ENCODE assay signal across 9 cellular contexts in the genomic region with DNA sequence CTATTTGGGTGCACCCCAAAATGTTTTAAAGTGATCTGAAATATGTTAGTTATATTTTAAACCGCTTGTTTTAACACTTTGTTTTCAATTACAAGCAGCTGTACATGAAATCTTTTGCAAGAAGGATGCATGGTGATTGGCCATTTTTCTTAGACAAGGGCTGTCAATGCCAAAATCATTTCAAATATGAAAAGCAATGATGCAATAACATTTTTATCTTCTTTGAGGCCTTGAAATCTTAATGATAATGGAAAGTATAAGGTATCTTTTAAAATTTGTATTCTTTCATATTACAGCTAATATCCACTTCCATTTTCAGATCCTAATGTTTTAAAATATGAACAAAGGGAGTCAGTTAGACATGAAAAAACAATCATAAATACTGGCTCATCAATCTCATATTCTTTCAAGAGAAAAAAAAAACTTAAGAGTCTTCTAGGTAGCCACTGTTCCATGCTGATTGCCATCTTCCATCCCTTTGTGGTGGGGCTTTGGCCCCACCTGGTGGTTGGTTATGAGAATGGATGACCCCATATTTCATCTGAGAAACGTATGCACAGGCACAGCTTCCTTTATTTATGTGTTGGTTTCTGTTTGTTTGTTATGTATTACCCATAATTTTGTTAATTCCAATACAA.
DNase-seq lines count a peak whose midpoint lies in the region; ATAC-seq, FAIRE-seq and TF ChIP-seq lines count a peak whose summit lies in the region.
"Had no signal": no experiment of that assay in that cellular context is flagged by ENCODE, and none has a peak within 500 bp of the region (broad histone marks: within the 10 kb centered on the region; RNA-seq: fewer than 3 reads in every experiment).

No MANE protein-coding gene starts in this region.

- H2BK5ac ChIP-seq in IMR-90 (ENCODE audit: low read depth, low read length, poor library complexity, severe bottlenecking), result no peak overlapping the region
- no peak overlapping the region for H2BK5ac ChIP-seq in H1 (ENCODE audit: low read depth, low read length)

- H3K18ac ChIP-seq in IMR-90 (ENCODE audit: low read depth, low read length) (no peak overlapping the region), H1 (ENCODE audit: extremely low read depth, low read length) (no peak overlapping the region)

- peak; percentile 75 for DNase-seq in A673 (ENCODE audit: low spot score)
- peak; percentile 28 for DNase-seq in GDM1 (lab: John Stamatoyannopoulos, UW)
- DNase-seq in GM23338 (ENCODE audit: low spot score), result peak; percentile 64
- DNase-seq in IMR-90, result peak; percentile 9
- peak in 1 of 3 donors; percentile 45 for DNase-seq in Peyer's patch
- DNase-seq in H1 (ENCODE audit: low read depth in 1 of 2, low spot score in 2 of 2), result peak; percentile 31 to 74
- no peak for DNase-seq in mesenteric fat pad (ENCODE audit: low spot score)

- TF ChIP-seq POLR2A in IMR-90 (IDR thresholded peaks at IDR 0.05; ENCODE audit: low read depth, low read length) (no peak), Peyer's patch (IDR thresholded peaks at IDR 0.05) (no peak), H1 (IDR thresholded peaks at IDR 0.05; ENCODE audit: control extremely low read depth in 1 of 2, low read depth in 2 of 2, low read length in 2 of 2) (no peak)

- no peaks in the 10 kb centered on the region for H3K36me3 ChIP-seq in A673 (ENCODE audit: insufficient read depth, low read length, poor library complexity, severe bottlenecking)
- no peaks in the 10 kb centered on the region for H3K36me3 ChIP-seq in GM23338 (ENCODE audit: insufficient read depth)
- no peaks in the 10 kb centered on the region for H3K36me3 ChIP-seq in IMR-90 (ENCODE audit: control insufficient read depth, insufficient read depth, low read length)
- no peaks in the 10 kb centered on the region for H3K36me3 ChIP-seq in Peyer's patch
- H3K36me3 ChIP-seq in H1 (ENCODE audit: control insufficient read depth in 2 of 4, insufficient read depth in 4 of 4, low read length in 3 of 4), result no peaks in the 10 kb centered on the region
- no peaks in the 10 kb centered on the region for H3K36me3 ChIP-seq in neural cell (ENCODE audit: insufficient read depth, low read length)
- H3K36me3 ChIP-seq: SJSA1 had no signal

- H3F3A ChIP-seq in GM23338 (replicated peaks; ENCODE audit: low read depth) (no peaks in the 10 kb centered on the region), neural cell (ENCODE audit: insufficient read depth, low read length, poor library complexity, severe bottlenecking) (no peaks in the 10 kb centered on the region)

- no peaks in the 10 kb centered on the region for H3K9me3 Mint-ChIP-seq in GM23338

- no peak overlapping the region for H2BK12ac ChIP-seq in H1 (ENCODE audit: low read depth, low read length)

- no peaks in the 10 kb centered on the region; the same call in 1 of the 2 replicates for H3K23me2 ChIP-seq in H1 (ENCODE audit: low read depth, low read length)

- TF ChIP-seq CTCF in A673 (conservative IDR thresholded peaks at IDR 0.05; ENCODE audit: low read depth, low read length) (peak; percentile 81), GM23338 (conservative IDR thresholded peaks at IDR 0.05; ENCODE audit: low read depth in 2 of 2) (peak; percentile 90 to 94), IMR-90 (conservative IDR thresholded peaks at IDR 0.05; ENCODE audit: low read depth, low read length) (peak; percentile 54), Peyer's patch (IDR thresholded peaks at IDR 0.05) (peak in 4 of 6 experiments; percentile 23 to 42 (median 37)), H1 (IDR thresholded peaks at IDR 0.05; ENCODE audit: control extremely low read depth in 1 of 3, insufficient read depth in 1 of 3, low read depth in 1 of 3, low read length in 3 of 3) (peak; percentile 43 to 72 (median 65)), neural cell (IDR thresholded peaks at IDR 0.05; ENCODE audit: poor library complexity, severe bottlenecking) (peak; percentile 71)

- H3K14ac ChIP-seq in IMR-90 (replicated peaks; ENCODE audit: low read depth, low read length) (no peak overlapping the region), H1 (ENCODE audit: insufficient read length) (no peak overlapping the region)

- H3K4ac ChIP-seq in IMR-90 (ENCODE audit: low read depth, low read length) (no peak overlapping the region), H1 (replicated peaks; ENCODE audit: insufficient read length, low read depth, low read length) (no peak overlapping the region)

- H2BK120ac ChIP-seq in IMR-90 (ENCODE audit: low read depth, low read length) (no peak overlapping the region), H1 (replicated peaks; ENCODE audit: low read depth, low read length) (no peak overlapping the region)

- in situ Hi-C loops in IMR-90 (cut with MboI; ENCODE audit: low sequenced_read_pairs), result no loop called here

- no peaks in the 10 kb centered on the region for H3K9me3 ChIP-seq in A673 (ENCODE audit: low read depth, low read length, poor library complexity, severe bottlenecking)
- H3K9me3 ChIP-seq in IMR-90 (ENCODE audit: control insufficient read depth, insufficient read depth, low read length), result no peaks in the 10 kb centered on the region
- H3K9me3 ChIP-seq in Peyer's patch, result no peaks in the 10 kb centered on the region
- no peaks in the 10 kb centered on the region for H3K9me3 ChIP-seq in H1 (ENCODE audit: insufficient read depth in 2 of 2, low read depth in 1 of 2, low read length in 1 of 2)
- H3K9me3 ChIP-seq in neural cell (ENCODE audit: low read length), result no peaks in the 10 kb centered on the region
- H3K9me3 ChIP-seq: SJSA1 had no signal

- FAIRE-seq in H1 (lab: Jason Lieb, UNC), result peak; percentile 87

- TF ChIP-seq EP300 in H1 (IDR thresholded peaks at IDR 0.05; ENCODE audit: borderline replicate concordance in 1 of 2, low read depth in 2 of 2, low read length in 2 of 2) (no peak), neural cell (conservative IDR thresholded peaks at IDR 0.05; ENCODE audit: poor library complexity, severe bottlenecking) (no peak)

- no CpG with 5 or more reads among the region's 2 CpGs for WGBS in IMR-90 (ENCODE audit: extremely low coverage in 2 of 2, insufficient read length in 1 of 2), 2 experiments
- WGBS in H1 (ENCODE audit: extremely low coverage in 1 of 2, insufficient coverage in 1 of 2, insufficient read length in 1 of 2, insufficient replicate concordance in 2 of 2, low coverage in 1 of 2, low lambda C conversion rate in 2 of 2, missing lambda C conversion rate in 1 of 2), 2 experiments, result 58% methylated on average over 2 of the region's 2 CpGs; no CpG with 5 or more reads in 1 of the 2 experiments

- H2BK20ac ChIP-seq in IMR-90 (ENCODE audit: low read depth, low read length), result no peak overlapping the region
- no peak overlapping the region for H2BK20ac ChIP-seq in H1 (ENCODE audit: low read length)

- H2BK15ac ChIP-seq in IMR-90 (ENCODE audit: low read depth, low read length) (no peak overlapping the region), H1 (ENCODE audit: low read length) (no peak overlapping the region)

- BruUV-seq in A673 (replicated peaks; lab: Mats Ljungman, UMichigan) (no TSS peak), IMR-90 (replicated peaks; lab: Mats Ljungman, UMichigan) (no TSS peak)

- intact Hi-C loops in A673 (cut with micrococcal nuclease; ENCODE audit: unreplicated experiment), result loop anchor here (1.0 to 5.0 kb wide), 2 partner anchors 135 to 149 kb away; no protein-coding TSS in a partner anchor
- intact Hi-C loops in IMR-90 (cut with micrococcal nuclease), result no loop called here

- H4K5ac ChIP-seq in IMR-90 (ENCODE audit: low read depth, low read length) (no peak overlapping the region), H1 (ENCODE audit: insufficient read length, low read depth, low read length) (no peak overlapping the region)

- H4K91ac ChIP-seq in IMR-90 (ENCODE audit: insufficient read depth, low read depth, low read length), result no peak overlapping the region
- H4K91ac ChIP-seq in H1 (replicated peaks; ENCODE audit: insufficient read length, low read length), result no peak overlapping the region

- no peak overlapping the region for H3K4me3 ChIP-seq in A673 (ENCODE audit: low read depth, low read length, poor library complexity, severe bottlenecking)
- no peak overlapping the region for H3K4me3 ChIP-seq in GM23338
- no peak overlapping the region for H3K4me3 ChIP-seq in IMR-90 (ENCODE audit: insufficient read depth, low read depth, low read length)
- no peak overlapping the region for H3K4me3 ChIP-seq in Peyer's patch
- H3K4me3 ChIP-seq in H1 (ENCODE audit: extremely low read depth in 1 of 4, insufficient read depth in 2 of 4, low read depth in 3 of 4, low read length in 4 of 4), result no peak overlapping the region
- no peak overlapping the region for H3K4me3 ChIP-seq in neural cell (ENCODE audit: low read length)
- H3K4me3 ChIP-seq: SJSA1 had no signal

- peak; percentile 62 for TF ChIP-seq RAD21 in IMR-90 (IDR thresholded peaks at IDR 0.05; ENCODE audit: low read length)
- TF ChIP-seq RAD21 in H1 (IDR thresholded peaks at IDR 0.05 in 1 of 2, conservative IDR thresholded peaks at IDR 0.05 in 1 of 2; ENCODE audit: low read depth in 2 of 2, low read length in 2 of 2), result peak; percentile 94 to 96
- peak; percentile 82 for TF ChIP-seq RAD21 in neural cell (conservative IDR thresholded peaks at IDR 0.05)

- no peak overlapping the region for H2AK5ac ChIP-seq in IMR-90 (ENCODE audit: low read depth, low read length)
- no peak overlapping the region for H2AK5ac ChIP-seq in H1 (ENCODE audit: low read depth, low read length)

- no peaks in the 10 kb centered on the region for H3K36me3 Mint-ChIP-seq in GM23338 (ENCODE audit: low read depth)

- H3K56ac ChIP-seq in IMR-90 (ENCODE audit: extremely low read depth, insufficient read depth, low read length), result no peak overlapping the region
- no peak overlapping the region for H3K56ac ChIP-seq in H1 (replicated peaks; ENCODE audit: insufficient read length, low read depth, low read length)

- no peak overlapping the region for H2AFZ ChIP-seq in GM23338
- H2AFZ ChIP-seq in IMR-90 (replicated peaks; ENCODE audit: low read length, poor library complexity), result no peak overlapping the region
- 0 out of 2 replicates have a peak overlapping the region, but pooled peaks have one; percentile 35 for H2AFZ ChIP-seq in H1 (ENCODE audit: low read length)
- H2AFZ ChIP-seq in neural cell (ENCODE audit: low read depth, low read length), result no peak overlapping the region

- no peak overlapping the region for H3K9ac ChIP-seq in IMR-90 (ENCODE audit: low read depth, low read length)
- H3K9ac ChIP-seq in H1 (replicated peaks in 1 of 4; ENCODE audit: extremely low read depth in 1 of 4, low read depth in 3 of 4, low read length in 3 of 4), result no peak overlapping the region
- H3K9ac ChIP-seq in neural cell (ENCODE audit: low read length), result no peak overlapping the region

- H3K27me3 ChIP-seq in A673 (replicated peaks; ENCODE audit: insufficient read depth, low read depth, low read length, poor library complexity), result no peaks in the 10 kb centered on the region
- H3K27me3 ChIP-seq in GM23338 (ENCODE audit: insufficient read depth), result no peaks in the 10 kb centered on the region
- no peaks in the 10 kb centered on the region for H3K27me3 ChIP-seq in IMR-90 (ENCODE audit: control insufficient read depth, insufficient read depth, low read length)
- H3K27me3 ChIP-seq in Peyer's patch, result no peaks in the 10 kb centered on the region
- H3K27me3 ChIP-seq in H1 (replicated peaks in 1 of 4; ENCODE audit: control insufficient read depth in 3 of 4, extremely low read depth in 1 of 4, insufficient read depth in 3 of 4, low read length in 3 of 4), result no peaks in the 10 kb centered on the region
- H3K27me3 ChIP-seq in neural cell (ENCODE audit: insufficient read depth, low read depth, low read length), result no peaks in the 10 kb centered on the region
- H3K27me3 ChIP-seq: SJSA1 had no signal

- no peak overlapping the region for H3K4me3 Mint-ChIP-seq in GM23338

- H3K4me2 ChIP-seq in GM23338 (no peak overlapping the region), IMR-90 (ENCODE audit: low read depth, low read length) (no peak overlapping the region), H1 (ENCODE audit: insufficient read depth in 1 of 2, low read depth in 2 of 2, low read length in 2 of 2) (no peak overlapping the region), neural cell (ENCODE audit: low read length) (no peak overlapping the region)

- H3K9me2 ChIP-seq in GM23338 (ENCODE audit: insufficient read depth) (no peaks in the 10 kb centered on the region), neural cell (ENCODE audit: insufficient read depth, low read length) (no peaks in the 10 kb centered on the region)

- H4K8ac ChIP-seq in IMR-90 (ENCODE audit: low read depth in 2 of 2, low read length in 2 of 2) (no peak overlapping the region), H1 (ENCODE audit: extremely low read depth, insufficient read depth, low read length) (no peak overlapping the region)

- H2AK9ac ChIP-seq in IMR-90 (replicated peaks; ENCODE audit: low read depth, low read length, poor library complexity), result no peak overlapping the region

- peak overlapping the region; percentile 65; the same call in 1 of the 2 replicates for H3K27ac Mint-ChIP-seq in GM23338

- H3K79me1 ChIP-seq in IMR-90 (ENCODE audit: low read depth in 1 of 2, low read length in 2 of 2), result no peaks in the 10 kb centered on the region
- no peaks in the 10 kb centered on the region for H3K79me1 ChIP-seq in H1 (ENCODE audit: low read depth, low read length)

- H3K27me3 Mint-ChIP-seq in GM23338 (ENCODE audit: insufficient read depth, low read depth, poor library complexity), result peaks cover 1% of the 10 kb centered on the region

- H3K79me2 ChIP-seq in GM23338 (replicated peaks; ENCODE audit: insufficient read depth), result no peaks in the 10 kb centered on the region
- H3K79me2 ChIP-seq in H1 (ENCODE audit: control insufficient read depth in 1 of 2, insufficient read depth in 2 of 2, low read length in 2 of 2), result no peaks in the 10 kb centered on the region
- no peaks in the 10 kb centered on the region for H3K79me2 ChIP-seq in neural cell (replicated peaks; ENCODE audit: insufficient read depth, low read length)

- no peaks in the 10 kb centered on the region for H3K9me1 ChIP-seq in IMR-90 (ENCODE audit: insufficient read depth, low read length)

- dilution Hi-C loops in IMR-90 (cut with HindIII; ENCODE audit: low sequenced_read_pairs, unreplicated experiment), result no loop called here

- H3K27ac ChIP-seq in A673 (ENCODE audit: low read depth, low read length, poor library complexity, severe bottlenecking), result no peak overlapping the region
- no peak overlapping the region for H3K27ac ChIP-seq in GM23338 (ENCODE audit: low read depth)
- H3K27ac ChIP-seq in IMR-90 (ENCODE audit: insufficient read depth, low read length), result no peak overlapping the region
- H3K27ac ChIP-seq in Peyer's patch, result no peak overlapping the region
- no peak overlapping the region for H3K27ac ChIP-seq in H1 (ENCODE audit: low read depth, low read length)
- no peak overlapping the region for H3K27ac ChIP-seq in neural cell (ENCODE audit: low read length)
- H3K27ac ChIP-seq: SJSA1 had no signal

- CTCF ChIA-PET in A673 (lab: Charles Lee), result interaction anchor here (0.8 kb wide), 1 partner anchor 144 kb away, joined by 4 read pairs; no protein-coding TSS in a partner anchor
- CTCF ChIA-PET in IMR-90 (lab: Yijun Ruan, JAX), result interaction anchor here (0.7 kb wide), 1 partner anchor 661 kb away, joined by 3 read pairs; no protein-coding TSS in a partner anchor
- CTCF ChIA-PET in H1 (lab: Charles Lee; ENCODE audit: partially characterized antibody), result interaction anchor here (0.6 to 3.0 kb wide), 24 partner anchors 8 to 1617 kb away, joined by 3 to 14 read pairs (median 4); no protein-coding TSS in a partner anchor

- H3K23ac ChIP-seq in IMR-90 (ENCODE audit: low read depth, low read length) (no peak overlapping the region), H1 (ENCODE audit: insufficient read length) (no peak overlapping the region)

- no peaks in the 10 kb centered on the region for H4K20me1 ChIP-seq in GM23338 (replicated peaks; ENCODE audit: insufficient read depth)
- H4K20me1 ChIP-seq in IMR-90 (ENCODE audit: insufficient read depth, low read length), result no peaks in the 10 kb centered on the region
- H4K20me1 ChIP-seq in H1 (replicated peaks in 1 of 2; ENCODE audit: control insufficient read depth in 1 of 2, insufficient read depth in 2 of 2, low read length in 2 of 2), result no peaks in the 10 kb centered on the region
- H4K20me1 ChIP-seq in neural cell (ENCODE audit: insufficient read depth), result no peaks in the 10 kb centered on the region

- H3K4me1 Mint-ChIP-seq in GM23338, result no peaks in the 10 kb centered on the region; the same call in 2 of the 3 replicates

- ATAC-seq in GM23338, result peak; percentile 90
- no peak for ATAC-seq in IMR-90 (ENCODE audit: low read depth)

- H3K4me1 ChIP-seq in A673 (ENCODE audit: insufficient read depth, low read length, poor library complexity, severe bottlenecking) (no peaks in the 10 kb centered on the region), GM23338 (ENCODE audit: insufficient read depth) (no peaks in the 10 kb centered on the region), IMR-90 (ENCODE audit: control insufficient read depth, insufficient read depth, low read length) (no peaks in the 10 kb centered on the region), Peyer's patch (no peaks in the 10 kb centered on the region), H1 (replicated peaks in 1 of 4; ENCODE audit: control insufficient read depth in 3 of 4, insufficient read depth in 4 of 4, low read length in 3 of 4) (no peaks in the 10 kb centered on the region)
- H3K4me1 ChIP-seq: SJSA1 had no signal

- POLR2A ChIA-PET in A673 (lab: Charles Lee; ENCODE audit: low non-redundant PET) (no interaction called here), IMR-90 (lab: Charles Lee; ENCODE audit: unreplicated experiment) (no interaction called here), H1 (lab: Charles Lee; ENCODE audit: partially characterized antibody) (interaction anchor here (0.9 kb wide), 1 partner anchor 148 kb away, joined by 4 read pairs; no protein-coding TSS in a partner anchor)

Comparison
In these comparisons a context has a peak if more than half of its experiments do, and no peak if none do; other contexts are left out.
1. CTCF ChIP-seq: peak in every context shown above with its lines; median percentile 92 in GM23338; 81 in A673; 71 in neural cell; 65 in H1; 54 in IMR-90; 37 in Peyer's patch.